Comparison of ENCODE assay signal across 8 cellular contexts in genomic region chr7:123635551-123636359, GRCh38. TPM values are rescaled to one million over a fixed set of nuclear protein-coding genes. Genes with fewer than 3 reads are reported as not detected.
A peak's percentile ranks its signal among the peaks of the same experiment; 100 is the strongest.
DNase-seq lines count a peak whose midpoint lies in the region; ATAC-seq and TF ChIP-seq lines count a peak whose summit lies in the region.

No MANE protein-coding gene starts in this region.

- TF ChIP-seq CTCF in fibroblast of the aortic adventitia (IDR thresholded peaks at IDR 0.05; ENCODE audit: insufficient read depth, low read length) (peak; percentile 75), suprapubic skin (IDR thresholded peaks at IDR 0.05) (peak; percentile 32 to 35)

- H3K27ac ChIP-seq in suprapubic skin = no peak overlapping the region

- H3K27me3 ChIP-seq in suprapubic skin = no peaks in the 10 kb centered on the region

- WGBS in suprapubic skin = 57% methylated on average over 4 of the region's 4 CpGs

- no peaks in the 10 kb centered on the region for H3K9me3 ChIP-seq in suprapubic skin

- ATAC-seq in GM21529 (IDR thresholded peaks at IDR 0.05; ENCODE audit: unreplicated experiment) = peak; percentile 58

- H3K36me3 ChIP-seq in suprapubic skin = no peaks in the 10 kb centered on the region

- H3K4me1 ChIP-seq in suprapubic skin = no peaks in the 10 kb centered on the region

- TF ChIP-seq POLR2A in suprapubic skin (IDR thresholded peaks at IDR 0.05) = no peak

- TF ChIP-seq EP300 in suprapubic skin (IDR thresholded peaks at IDR 0.05) = no peak

- H3K4me3 ChIP-seq in fibroblast of the aortic adventitia (ENCODE audit: low read depth, low read length) = no peak overlapping the region
- H3K4me3 ChIP-seq in suprapubic skin = no peak overlapping the region

- peak; percentile 52 for DNase-seq in COLO829 (ENCODE audit: low spot score)
- DNase-seq in OCI-M1 (lab: John Stamatoyannopoulos, UW) = peak; percentile 51
- DNase-seq in fibroblast of the aortic adventitia (ENCODE audit: low read depth) = peak; percentile 76
- no peak for DNase-seq in suprapubic skin (ENCODE audit: low spot score in 2 of 2)
- DNase-seq in T-helper 9 cell = no peak
- DNase-seq in ureter (ENCODE audit: low spot score) = no peak
- no peak for DNase-seq in activated CD8-positive, alpha-beta memory T cell treated with anti-CD3 and anti-CD28 coated beads, Interleukin-2, amount 50 U/mL, for 48 hours

RNA-seq across cellular contexts. Expression of gene LMOD2, which starts 19.9 kb away (rescaled TPM):
- total RNA-seq in fibroblast of the aortic adventitia (ENCODE audit: low replicate concordance) = not detected in 2 replicates
- not detected for total RNA-seq in suprapubic skin
- 0.47 TPM for total RNA-seq in ureter

RNA-seq across cellular contexts. Expression of gene ASB15, which starts 34.1 kb away (rescaled TPM):
- total RNA-seq in fibroblast of the aortic adventitia (ENCODE audit: low replicate concordance) (not detected in 2 replicates), suprapubic skin (not detected), ureter (not detected)

Comparison
In these comparisons a context has a peak if more than half of its experiments do, and no peak if none do; other contexts are left out.
1. DNase-seq: peak in COLO829 (single experiment), OCI-M1 (single experiment) and fibroblast of the aortic adventitia (single experiment); none in suprapubic skin (0 of 2), T-helper 9 cell (single experiment), ureter (single experiment) and activated CD8-positive, alpha-beta memory T cell treated with anti-CD3 and anti-CD28 coated beads, Interleukin-2, amount 50 U/mL, for 48 hours (single experiment).